In genomic region chr3:45038096-45038455, GRCh38 we compare ENCODE assay signal across 10 cellular contexts. TPM values are rescaled to one million over a fixed set of nuclear protein-coding genes. Genes with fewer than 3 reads are reported as not detected.
A peak's percentile ranks its signal among the peaks of the same experiment; 100 is the strongest.
DNase-seq lines count a peak whose midpoint lies in the region; ATAC-seq, FAIRE-seq and TF ChIP-seq lines count a peak whose summit lies in the region.
"Had no signal": no experiment of that assay in that cellular context is flagged by ENCODE, and none has a peak within 500 bp of the region (broad histone marks: within the 10 kb centered on the region; RNA-seq: fewer than 3 reads in every experiment).

No MANE protein-coding gene starts in this region.

- DNase-seq in IMR-90 (no peak), bronchial epithelial cell (ENCODE audit: low read depth) (peak; percentile 41), mesenchymal stem cell (no peak), endothelial cell (ENCODE audit: low spot score) (no peak)
- DNase-seq in stimulated activated CD4-positive, alpha-beta T cell treated with anti-CD3 and anti-CD28 coated beads, Interleukin-12 subunit alpha, Interleukin-12 subunit beta, amount 100 ng/mL, for 4 hours = no peak

- peak overlapping the region; percentile 10; the same call in 1 of the 2 replicates for H2BK20ac ChIP-seq in IMR-90 (ENCODE audit: low read depth, low read length)

- no peak overlapping the region for H2BK12ac ChIP-seq in mesenchymal stem cell (ENCODE audit: low read length in 2 of 2)

- no peaks in the 10 kb centered on the region for H3K9me3 Mint-ChIP-seq in endothelial cell (ENCODE audit: unreplicated experiment)
- H3K9me3 Mint-ChIP-seq: CD8-positive, alpha-beta memory T cell; T-cell had no signal

- H3K79me1 ChIP-seq in IMR-90 (ENCODE audit: low read depth in 1 of 2, low read length in 2 of 2) (0 out of 4 replicates have a peak, but pooled peaks cover 0 to 5% of the 10 kb centered on the region in 2 experiments), mesenchymal stem cell (replicated peaks; ENCODE audit: low read length, poor library complexity, severe bottlenecking) (no peaks in the 10 kb centered on the region)

- H3K9ac ChIP-seq in IMR-90 (ENCODE audit: low read depth, low read length) (no peak overlapping the region), mesenchymal stem cell (ENCODE audit: low read length) (peak overlapping the region; percentile 30)

- no peak for FAIRE-seq in bronchial epithelial cell (lab: Jason Lieb, UNC)

- peaks cover 13% of the 10 kb centered on the region for H3K4me1 Mint-ChIP-seq in endothelial cell (ENCODE audit: unreplicated experiment)

- H2BK5ac ChIP-seq in IMR-90 (ENCODE audit: low read depth, low read length, poor library complexity, severe bottlenecking) = no peak overlapping the region
- no peak overlapping the region for H2BK5ac ChIP-seq in mesenchymal stem cell (ENCODE audit: low read depth, low read length, poor library complexity, severe bottlenecking)

- H3K27me3 ChIP-seq in IMR-90 (ENCODE audit: control insufficient read depth, insufficient read depth, low read length) (no peaks in the 10 kb centered on the region), bronchial epithelial cell (ENCODE audit: control insufficient read depth, insufficient read depth, low read length) (peaks cover 2% of the 10 kb centered on the region), mesenchymal stem cell (ENCODE audit: control insufficient read depth in 1 of 2, insufficient read depth in 1 of 2, low read length in 2 of 2) (no peaks in the 10 kb centered on the region)
- H3K27me3 ChIP-seq: SJSA1 had no signal

- H4K20me1 ChIP-seq in IMR-90 (ENCODE audit: insufficient read depth, low read length) = no peaks in the 10 kb centered on the region

- no peak for TF ChIP-seq POLR2A in IMR-90 (IDR thresholded peaks at IDR 0.05; ENCODE audit: low read depth, low read length)

- H3K36me3 ChIP-seq in IMR-90 (ENCODE audit: control insufficient read depth, insufficient read depth, low read length) = no peaks in the 10 kb centered on the region
- no peaks in the 10 kb centered on the region for H3K36me3 ChIP-seq in bronchial epithelial cell (ENCODE audit: control insufficient read depth, insufficient read depth, low read length)
- no peaks in the 10 kb centered on the region for H3K36me3 ChIP-seq in mesenchymal stem cell (ENCODE audit: control insufficient read depth in 1 of 2, insufficient read depth in 2 of 2, low read depth in 1 of 2, low read length in 2 of 2)
- H3K36me3 ChIP-seq: SJSA1 had no signal

- no peaks in the 10 kb centered on the region; the same call in 1 of the 2 replicates for H3K9me1 ChIP-seq in IMR-90 (ENCODE audit: insufficient read depth, low read length)

- H4K8ac ChIP-seq in IMR-90 (ENCODE audit: low read depth in 2 of 2, low read length in 2 of 2) = no peak overlapping the region
- H4K8ac ChIP-seq in mesenchymal stem cell (ENCODE audit: low read length) = no peak overlapping the region

- H3K27ac Mint-ChIP-seq in endothelial cell (ENCODE audit: unreplicated experiment) = no peak overlapping the region
- H3K27ac Mint-ChIP-seq: T-cell had no signal

- H3K9me3 ChIP-seq in IMR-90 (ENCODE audit: control insufficient read depth, insufficient read depth, low read length) (no peaks in the 10 kb centered on the region), mesenchymal stem cell (ENCODE audit: control insufficient read depth, low read length) (no peaks in the 10 kb centered on the region)
- H3K9me3 ChIP-seq: SJSA1 had no signal

- CTCF ChIA-PET in IMR-90 (lab: Yijun Ruan, JAX) = interaction anchor here (0.6 to 3.5 kb wide), 5 partner anchors 173 to 616 kb away, joined by 4 to 21 read pairs (median 6); no protein-coding TSS in a partner anchor

- H2BK120ac ChIP-seq in IMR-90 (ENCODE audit: low read depth, low read length) (no peak overlapping the region), mesenchymal stem cell (ENCODE audit: low read depth, low read length) (no peak overlapping the region)

- H3K4ac ChIP-seq in IMR-90 (ENCODE audit: low read depth, low read length) (no peak overlapping the region), mesenchymal stem cell (ENCODE audit: low read depth in 1 of 2, low read length in 2 of 2) (no peak overlapping the region)

- H3K27me3 Mint-ChIP-seq in endothelial cell (ENCODE audit: unreplicated experiment) = peaks cover 5% of the 10 kb centered on the region

- H3K56ac ChIP-seq in IMR-90 (ENCODE audit: extremely low read depth, insufficient read depth, low read length) = no peak overlapping the region

- H3K4me3 ChIP-seq in IMR-90 (ENCODE audit: insufficient read depth, low read depth, low read length) (no peak overlapping the region), bronchial epithelial cell (ENCODE audit: low read depth, low read length) (no peak overlapping the region), mesenchymal stem cell (ENCODE audit: insufficient read depth in 1 of 2, low read depth in 1 of 2, low read length in 2 of 2) (no peak overlapping the region)
- H3K4me3 ChIP-seq: SJSA1 had no signal

- BruUV-seq in IMR-90 (replicated peaks; lab: Mats Ljungman, UMichigan) = no TSS peak

- no CpG with 5 or more reads among the region's 1 CpG for WGBS in IMR-90 (ENCODE audit: extremely low coverage in 2 of 2, insufficient read length in 1 of 2), 2 experiments
- 25% methylated on average over 1 of the region's 1 CpG for WGBS in mesenchymal stem cell

- no peak overlapping the region for H2AK9ac ChIP-seq in IMR-90 (replicated peaks; ENCODE audit: low read depth, low read length, poor library complexity)

- H2AK5ac ChIP-seq in IMR-90 (ENCODE audit: low read depth, low read length) (no peak overlapping the region), mesenchymal stem cell (ENCODE audit: low read length, severe bottlenecking) (no peak overlapping the region)

- no peak overlapping the region for H3K4me3 Mint-ChIP-seq in endothelial cell (ENCODE audit: unreplicated experiment)

- H3K36me3 Mint-ChIP-seq in endothelial cell (ENCODE audit: low read depth, unreplicated experiment) = no peaks in the 10 kb centered on the region
- H3K36me3 Mint-ChIP-seq: CD8-positive, alpha-beta memory T cell; T-cell had no signal

- H3K4me1 ChIP-seq in IMR-90 (ENCODE audit: control insufficient read depth, insufficient read depth, low read length) = peaks cover 20% of the 10 kb centered on the region
- H3K4me1 ChIP-seq in mesenchymal stem cell (ENCODE audit: control insufficient read depth, insufficient read depth, low read depth, low read length) = peaks cover 21% of the 10 kb centered on the region

- no peak overlapping the region for H3K18ac ChIP-seq in IMR-90 (ENCODE audit: low read depth, low read length)
- no peak overlapping the region for H3K18ac ChIP-seq in mesenchymal stem cell (ENCODE audit: low read depth in 1 of 2, low read length in 2 of 2)

- H3K14ac ChIP-seq in IMR-90 (replicated peaks; ENCODE audit: low read depth, low read length) (no peak overlapping the region), mesenchymal stem cell (ENCODE audit: low read length in 2 of 2) (no peak overlapping the region)

- dilution Hi-C loops in IMR-90 (cut with HindIII; ENCODE audit: low sequenced_read_pairs, unreplicated experiment) = loop anchor here (25.0 kb wide), 1 partner anchor 474 kb away; no protein-coding TSS in a partner anchor

- H3K23ac ChIP-seq in IMR-90 (ENCODE audit: low read depth, low read length) (no peak overlapping the region), mesenchymal stem cell (ENCODE audit: low read length in 2 of 2) (no peak overlapping the region)

- POLR2A ChIA-PET in IMR-90 (lab: Charles Lee; ENCODE audit: unreplicated experiment) = interaction anchor here (0.8 kb wide), 1 partner anchor 186 kb away, joined by 10 read pairs; no protein-coding TSS in a partner anchor

- no peak overlapping the region for H3K27ac ChIP-seq in IMR-90 (ENCODE audit: insufficient read depth, low read length)
- no peak overlapping the region for H3K27ac ChIP-seq in mesenchymal stem cell (ENCODE audit: low read length, poor library complexity, severe bottlenecking)
- H3K27ac ChIP-seq: SJSA1 had no signal

- H4K91ac ChIP-seq in IMR-90 (ENCODE audit: insufficient read depth, low read depth, low read length) = no peak overlapping the region
- no peak overlapping the region for H4K91ac ChIP-seq in mesenchymal stem cell (ENCODE audit: low read length)

- intact Hi-C loops in IMR-90 (cut with micrococcal nuclease) = loop anchor here (5.0 to 10.0 kb wide), 2 partner anchors 503 to 1044 kb away; no protein-coding TSS in a partner anchor

- in situ Hi-C loops in IMR-90 (cut with MboI; ENCODE audit: low sequenced_read_pairs) = loop anchor here (5.0 to 25.0 kb wide), 4 partner anchors 469 to 1049 kb away; no protein-coding TSS in a partner anchor

- no peak for TF ChIP-seq RAD21 in IMR-90 (IDR thresholded peaks at IDR 0.05; ENCODE audit: low read length)

- no peak overlapping the region for H4K5ac ChIP-seq in IMR-90 (ENCODE audit: low read depth, low read length)

- H2BK15ac ChIP-seq in IMR-90 (ENCODE audit: low read depth, low read length) (no peak overlapping the region), mesenchymal stem cell (ENCODE audit: low read depth, poor library complexity, severe bottlenecking) (no peak overlapping the region)

- ATAC-seq in GM19035 (IDR thresholded peaks at IDR 0.05; ENCODE audit: unreplicated experiment) (peak; percentile 2), IMR-90 (ENCODE audit: low read depth) (no peak), HG03196 (IDR thresholded peaks at IDR 0.05; ENCODE audit: unreplicated experiment) (no peak)

- H3K4me2 ChIP-seq in IMR-90 (ENCODE audit: low read depth, low read length) = no peak overlapping the region
- H3K4me2 ChIP-seq in mesenchymal stem cell (ENCODE audit: low read length, poor library complexity, severe bottlenecking) = no peak overlapping the region

- H2AFZ ChIP-seq in IMR-90 (replicated peaks; ENCODE audit: low read length, poor library complexity) = no peak overlapping the region
- no peak overlapping the region for H2AFZ ChIP-seq in mesenchymal stem cell (ENCODE audit: low read depth, low read length)

- TF ChIP-seq CTCF in IMR-90 (conservative IDR thresholded peaks at IDR 0.05; ENCODE audit: low read depth, low read length) (no peak), bronchial epithelial cell (IDR thresholded peaks at IDR 0.05; ENCODE audit: insufficient read depth, low read length, severe bottlenecking) (no peak), endothelial cell (IDR thresholded peaks at IDR 0.05; ENCODE audit: unreplicated experiment) (no peak)

TF ChIP-seq in IMR-90, 13 proteins besides CTCF, POLR2A, EP300 and RAD21 (continues in another document):
- TF ChIP-seq BHLHE40 (IDR thresholded peaks at IDR 0.05; ENCODE audit: low read depth, low read length) (no peak), SMC3 (IDR thresholded peaks at IDR 0.05; ENCODE audit: low read depth, low read length) (no peak), CHD1 (IDR thresholded peaks at IDR 0.05; ENCODE audit: low read depth, low read length) (no peak), NFE2L2 (IDR thresholded peaks at IDR 0.05; ENCODE audit: low read depth, low read length) (no peak), RFX5 (IDR thresholded peaks at IDR 0.05; ENCODE audit: low read depth, low read length) (no peak)

RNA-seq across cellular contexts. Expression of gene CLEC3B, which starts 12.0 kb away (rescaled TPM):
- total RNA-seq in IMR-90 (2012; rRNA removed) (1.9 and 3.6 TPM in 2 replicates), bronchial epithelial cell (0.13 TPM in 1 of 2 replicates, not detected in the other), endothelial cell (ENCODE audit: unreplicated experiment) (0.41 TPM)
- 13.2 and 13.8 TPM in 2 replicates for polyA plus RNA-seq in IMR-90 (2012; rRNA removed)
- 20.2 and 52.4 TPM in 2 replicates for polyA plus RNA-seq in IMR-90 (2012; cell fraction: cytosol; rRNA removed)
- 7.8 and 10.6 TPM in 2 replicates for polyA plus RNA-seq in IMR-90 (2012; cell fraction: nucleus; rRNA removed; ENCODE audit: low replicate concordance)
- 0.51 TPM for polyA plus RNA-seq in mesenchymal stem cell (2013, experiment 1 of 2)
- 0.70 TPM for polyA plus RNA-seq in mesenchymal stem cell (2013, experiment 2 of 2)
- polyA plus RNA-seq: CD8-positive, alpha-beta memory T cell had no signal
